Comparison of ENCODE assay signal across 16 cellular contexts in the genomic region with DNA sequence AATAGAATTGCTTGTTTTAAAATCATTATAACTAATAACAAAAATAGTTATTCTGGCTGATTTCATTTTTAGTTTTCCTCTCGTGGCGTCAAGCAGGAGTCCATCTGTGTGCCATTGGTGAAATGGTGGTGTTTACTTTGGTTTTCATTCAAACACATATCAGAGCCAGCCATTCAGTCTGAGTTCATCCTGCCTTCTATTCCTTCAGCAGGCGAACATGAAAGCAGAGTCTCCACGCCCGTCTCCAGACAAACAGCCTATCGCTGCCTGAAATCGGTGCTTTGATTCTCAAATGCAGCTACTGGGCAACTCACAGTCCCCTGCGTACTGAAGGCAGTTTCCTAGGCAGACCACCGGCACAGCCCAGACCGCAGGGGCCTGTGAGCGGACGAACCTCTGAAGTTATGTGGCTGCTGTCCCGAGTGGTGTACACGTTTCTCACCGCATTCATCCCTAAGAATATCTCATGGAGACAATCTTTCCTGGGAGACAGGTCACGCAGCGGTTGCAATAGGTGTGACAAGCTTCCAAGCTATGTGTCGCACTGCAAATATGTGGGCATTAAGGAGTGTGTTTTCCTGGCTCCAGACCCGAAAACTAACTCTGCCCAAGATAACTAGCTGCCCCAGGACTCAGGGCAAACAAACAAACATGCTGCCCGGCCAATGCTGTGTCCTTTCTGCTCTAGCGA. TPM values are rescaled to one million over a fixed set of nuclear protein-coding genes. Genes with fewer than 3 reads are reported as not detected.
DNase-seq lines count a peak whose midpoint lies in the region; ATAC-seq and TF ChIP-seq lines count a peak whose summit lies in the region.
"Had no signal": no experiment of that assay in that cellular context is flagged by ENCODE, and none has a peak within 500 bp of the region (broad histone marks: within the 10 kb centered on the region; RNA-seq: fewer than 3 reads in every experiment).

No MANE protein-coding gene starts in this region.

- DNase-seq in left ventricle myocardium inferior (no peak), right atrium auricular region (ENCODE audit: low spot score) (no peak), left lung (no peak), aorta (no peak), globus pallidus (ENCODE audit: low spot score) (no peak), SIG-M5 treated with dmso at 0.1 percent for 504 hours (lab: John Stamatoyannopoulos, UW; ENCODE audit: unreplicated experiment) (no peak)
- DNase-seq: DMS 273 treated with DMSO at 0.1 percent for 48 hours, left colon, NCI-H1048, NCI-H446 had no signal

- H3K4me3 ChIP-seq in left ventricle myocardium inferior (peak overlapping the region; percentile 36), right atrium auricular region (peak overlapping the region in 1 of 2 donors; percentile 8), left lung (no peak overlapping the region), aorta (ENCODE audit: low read length in 2 of 2) (peak overlapping the region in 1 of 2 donors; percentile 89)
- H3K4me3 ChIP-seq: gastroesophageal sphincter, GM12878 had no signal

- 4 to 6% methylated on average over 21 of the region's 21 CpGs for WGBS in aorta, 2 donors

- peaks cover 18% of the 10 kb centered on the region for H3K27me3 ChIP-seq in left ventricle myocardium inferior (ENCODE audit: low read depth)
- H3K27me3 ChIP-seq in right atrium auricular region: no peaks in the 10 kb centered on the region
- H3K27me3 ChIP-seq in left lung: peaks cover 0 to 13% of the 10 kb centered on the region in 2 donors
- H3K27me3 ChIP-seq in aorta (ENCODE audit: control insufficient read depth in 1 of 2, insufficient read depth in 2 of 2, low read length in 1 of 2): no peaks in the 10 kb centered on the region
- H3K27me3 ChIP-seq: gastroesophageal sphincter had no signal

- peak; percentile 66 for ATAC-seq in left lung
- ATAC-seq in aorta (ENCODE audit: low FRiP score): peak; percentile 56
- no peak for ATAC-seq in GM19023 (IDR thresholded peaks at IDR 0.05; ENCODE audit: unreplicated experiment)
- ATAC-seq: activated naive CD4-positive, alpha-beta T cell treated with anti-CD3 and anti-CD28 coated beads, Interleukin-2, amount 50 U/mL, for 72 hours; gastroesophageal sphincter; GM12878; left colon had no signal

- intact Hi-C loops in left ventricle myocardium inferior (cut with micrococcal nuclease): loop anchor here (10.0 kb wide), 1 partner anchor 411 kb away; no protein-coding TSS in a partner anchor
- intact Hi-C loops in left lung (cut with DNase I): no loop called here
- intact Hi-C loops in aorta (cut with DNase I): loop anchor here (5.0 kb wide), 1 partner anchor 409 kb away; no protein-coding TSS in a partner anchor

- H3K4me1 ChIP-seq in left ventricle myocardium inferior (peaks cover 7% of the 10 kb centered on the region), right atrium auricular region (peaks cover 0 to 4% of the 10 kb centered on the region in 2 donors), left lung (no peaks in the 10 kb centered on the region), aorta (ENCODE audit: control insufficient read depth in 1 of 2, insufficient read depth in 2 of 2, low read length in 2 of 2) (no peaks in the 10 kb centered on the region)

- no peak for TF ChIP-seq CTCF in left ventricle myocardium inferior (IDR thresholded peaks at IDR 0.05; ENCODE audit: borderline replicate concordance)
- TF ChIP-seq CTCF in right atrium auricular region (IDR thresholded peaks at IDR 0.05): no peak
- TF ChIP-seq CTCF in left lung (IDR thresholded peaks at IDR 0.05): no peak

- H3K36me3 ChIP-seq in left ventricle myocardium inferior (no peaks in the 10 kb centered on the region), right atrium auricular region (no peaks in the 10 kb centered on the region), left lung (no peaks in the 10 kb centered on the region), aorta (ENCODE audit: control insufficient read depth in 1 of 2, insufficient read depth in 2 of 2, low read length in 1 of 2) (no peaks in the 10 kb centered on the region)
- H3K36me3 ChIP-seq: gastroesophageal sphincter had no signal

- H3K27ac ChIP-seq in left ventricle myocardium inferior (replicated peaks) (no peak overlapping the region), right atrium auricular region (no peak overlapping the region), cingulate gyrus (ENCODE audit: low read depth, low read length) (peak overlapping the region; percentile 21), left lung (no peak overlapping the region), aorta (ENCODE audit: low read depth in 1 of 2, low read length in 2 of 2) (peak overlapping the region in 1 of 2 donors; percentile 51)
- H3K27ac ChIP-seq: gastroesophageal sphincter had no signal

- H3K9me3 ChIP-seq in left ventricle myocardium inferior (replicated peaks) (no peaks in the 10 kb centered on the region), right atrium auricular region (no peaks in the 10 kb centered on the region), left lung (no peaks in the 10 kb centered on the region), aorta (ENCODE audit: control insufficient read depth, low read length) (no peaks in the 10 kb centered on the region)
- H3K9me3 ChIP-seq: gastroesophageal sphincter had no signal

RNA-seq across cellular contexts. Expression of gene RYR3, which starts 17.0 kb away (rescaled TPM):
- total RNA-seq in left ventricle myocardium inferior: 0.08 TPM
- total RNA-seq in right atrium auricular region: under 1 TPM; 0.08 to 0.11 TPM
- under 1 TPM; 0.24 to 0.47 TPM for total RNA-seq in left lung
- total RNA-seq in aorta: 10 to 100 TPM; 15.6 to 23.1 TPM
- 10 to 100 TPM in 1 of 2 donors, under 1 TPM in 1; 0.88 to 12.0 TPM for polyA plus RNA-seq in aorta
- total RNA-seq: activated naive CD4-positive, alpha-beta T cell treated with anti-CD3 and anti-CD28 coated beads, Interleukin-2, amount 50 U/mL, for 72 hours had no signal
- polyA plus RNA-seq: AG04450 had no signal

Comparison
In these comparisons a context has a peak if more than half of its experiments do, and no peak if none do; other contexts are left out.
1. RNA of gene RYR3, which starts 17.0 kb away (total RNA-seq): 15.6 to 23.1 TPM in aorta; 0.24 to 0.47 TPM in left lung, 0.08 to 0.11 TPM in right atrium auricular region and 0.08 TPM in left ventricle myocardium inferior (single experiment); every median in the first group is over 10 times any median in the second.
2. intact Hi-C loops: an anchor here in left ventricle myocardium inferior (10.0 kb wide) and aorta (5.0 kb wide); none called in left lung.